In genomic region chr11:124670732-124671131, GRCh38 we compare ENCODE assay signal across 8 cellular contexts. TPM values are rescaled to one million over a fixed set of nuclear protein-coding genes. Genes with fewer than 3 reads are reported as not detected.
A peak's percentile ranks its signal among the peaks of the same experiment; 100 is the strongest.
DNase-seq lines count a peak whose midpoint lies in the region; ATAC-seq and TF ChIP-seq lines count a peak whose summit lies in the region.

No MANE protein-coding gene starts in this region.

- no peak for TF ChIP-seq POLR2A in NB4 (IDR thresholded peaks at IDR 0.05; ENCODE audit: extremely low read depth, insufficient read length)

- POLR2A ChIA-PET in activated CD4-positive, alpha-beta T cell treated with anti-CD3 and anti-CD28 coated beads for 36 hours (lab: Charles Lee) = no interaction called here

- peaks cover 30% of the 10 kb centered on the region for H3K4me1 Mint-ChIP-seq in activated CD4-positive, alpha-beta T cell treated with anti-CD3 and anti-CD28 coated beads for 36 hours
- peaks cover 36% of the 10 kb centered on the region for H3K4me1 Mint-ChIP-seq in activated T-helper 2 cell treated with anti-CD3 and anti-CD28 coated beads, Interferon-gamma antibody, Interleukin-2, Interleukin-4, amounts not matched to agents 10 μg/mL and 5 μg/mL and 100 μg/mL, durations not matched to agents 14 hours and 24 hours and 36 hours (ENCODE audit: low read depth)

- H3K27ac Mint-ChIP-seq in activated CD4-positive, alpha-beta T cell treated with anti-CD3 and anti-CD28 coated beads for 36 hours = no peak overlapping the region
- H3K27ac Mint-ChIP-seq in activated T-helper 2 cell treated with anti-CD3 and anti-CD28 coated beads, Interferon-gamma antibody, Interleukin-2, Interleukin-4, amounts not matched to agents 10 μg/mL and 5 μg/mL and 100 μg/mL, durations not matched to agents 14 hours and 24 hours and 36 hours = no peak overlapping the region

- CTCF ChIA-PET in activated CD4-positive, alpha-beta T cell treated with anti-CD3 and anti-CD28 coated beads for 36 hours (lab: Charles Lee) = interaction anchor here (0.8 to 3.8 kb wide), 21 partner anchors 8 to 712 kb away, joined by 3 to 64 read pairs (median 6); partner anchors contain the start of genes ESAM, MSANTD2, NRGN and ROBO3

- no peak overlapping the region for H3K4me3 Mint-ChIP-seq in activated CD4-positive, alpha-beta T cell treated with anti-CD3 and anti-CD28 coated beads for 36 hours
- no peak overlapping the region for H3K4me3 Mint-ChIP-seq in activated T-helper 2 cell treated with anti-CD3 and anti-CD28 coated beads, Interferon-gamma antibody, Interleukin-2, Interleukin-4, amounts not matched to agents 10 μg/mL and 5 μg/mL and 100 μg/mL, durations not matched to agents 14 hours and 24 hours and 36 hours (ENCODE audit: low read depth)

- no peaks in the 10 kb centered on the region for H3K27me3 Mint-ChIP-seq in activated CD4-positive, alpha-beta T cell treated with anti-CD3 and anti-CD28 coated beads for 36 hours
- H3K27me3 Mint-ChIP-seq in activated T-helper 2 cell treated with anti-CD3 and anti-CD28 coated beads, Interferon-gamma antibody, Interleukin-2, Interleukin-4, amounts not matched to agents 10 μg/mL and 5 μg/mL and 100 μg/mL, durations not matched to agents 14 hours and 24 hours and 36 hours (ENCODE audit: low read depth) = no peaks in the 10 kb centered on the region

- ATAC-seq in activated CD4-positive, alpha-beta T cell treated with anti-CD3 and anti-CD28 coated beads for 36 hours = peak; percentile 15
- ATAC-seq in HG02763 (IDR thresholded peaks at IDR 0.05; ENCODE audit: unreplicated experiment) (no peak), GM21367 (IDR thresholded peaks at IDR 0.05; ENCODE audit: unreplicated experiment) (no peak), HG02973 (IDR thresholded peaks at IDR 0.05; ENCODE audit: unreplicated experiment) (no peak)

- no peak overlapping the region for H3K4me3 ChIP-seq in NB4 (ENCODE audit: low read depth, low read length)

- no peaks in the 10 kb centered on the region for H3K9me3 Mint-ChIP-seq in activated CD4-positive, alpha-beta T cell treated with anti-CD3 and anti-CD28 coated beads for 36 hours (ENCODE audit: low read depth)
- H3K9me3 Mint-ChIP-seq in activated T-helper 2 cell treated with anti-CD3 and anti-CD28 coated beads, Interferon-gamma antibody, Interleukin-2, Interleukin-4, amounts not matched to agents 10 μg/mL and 5 μg/mL and 100 μg/mL, durations not matched to agents 14 hours and 24 hours and 36 hours = no peaks in the 10 kb centered on the region

- no peaks in the 10 kb centered on the region for H3K36me3 Mint-ChIP-seq in activated CD4-positive, alpha-beta T cell treated with anti-CD3 and anti-CD28 coated beads for 36 hours (ENCODE audit: low read depth)
- H3K36me3 Mint-ChIP-seq in activated T-helper 2 cell treated with anti-CD3 and anti-CD28 coated beads, Interferon-gamma antibody, Interleukin-2, Interleukin-4, amounts not matched to agents 10 μg/mL and 5 μg/mL and 100 μg/mL, durations not matched to agents 14 hours and 24 hours and 36 hours (ENCODE audit: low read depth) = no peaks in the 10 kb centered on the region

- peak; percentile 53 for DNase-seq in activated CD4-positive, alpha-beta T cell treated with anti-CD3 and anti-CD28 coated beads for 36 hours
- DNase-seq in activated CD4-positive, alpha-beta T cell treated with anti-CD3 and anti-CD28 coated beads for 1 hour = no peak
- DNase-seq in NB4 (ENCODE audit: low read depth) = peak; percentile 89
- peak; percentile 18 for DNase-seq in activated T-helper 2 cell treated with anti-CD3 and anti-CD28 coated beads, Interferon-gamma antibody, Interleukin-2, Interleukin-4, amounts not matched to agents 10 μg/mL and 5 μg/mL and 100 μg/mL, durations not matched to agents 14 hours and 24 hours and 36 hours (ENCODE audit: low spot score)
- DNase-seq in stimulated activated CD4-positive, alpha-beta T cell treated with anti-CD3 and anti-CD28 coated beads, TNF-alpha, amount 100 ng/mL, for 4 hours (ENCODE audit: low read depth in 3 of 3) = peak in 2 of 3 experiments; percentile 8 to 13

- intact Hi-C loops in activated CD4-positive, alpha-beta T cell treated with anti-CD3 and anti-CD28 coated beads for 36 hours (cut with DNase I, micrococcal nuclease) = loop anchor here (1.0 to 5.0 kb wide), 6 partner anchors 26 to 957 kb away; partner anchors contain the start of genes CCDC15 (in 1 of the 2), CHEK1 (in 1 of the 2), PKNOX2 (in 1 of the 2) and TMEM218 (in 1 of the 2)
- intact Hi-C loops in activated T-helper 2 cell treated with anti-CD3 and anti-CD28 coated beads, Interferon-gamma antibody, Interleukin-2, Interleukin-4, amounts not matched to agents 10 μg/mL and 5 μg/mL and 100 μg/mL, durations not matched to agents 14 hours and 24 hours and 36 hours (cut with micrococcal nuclease) = no loop called here

- TF ChIP-seq CTCF in NB4 (IDR thresholded peaks at IDR 0.05; ENCODE audit: low read depth, low read length) = no peak

RNA-seq across cellular contexts. Expression of gene SIAE, which starts 2.8 kb away (rescaled TPM):
- 10 to 100 TPM in 1 of 2 experiments, 1 to 10 TPM in 1; 9.4 to 12.2 TPM for total RNA-seq in activated CD4-positive, alpha-beta T cell treated with anti-CD3 and anti-CD28 coated beads for 36 hours
- 5.0 and 5.2 TPM in 2 replicates for total RNA-seq in activated T-helper 2 cell treated with anti-CD3 and anti-CD28 coated beads, Interferon-gamma antibody, Interleukin-2, Interleukin-4, amounts not matched to agents 10 μg/mL and 5 μg/mL and 100 μg/mL, durations not matched to agents 14 hours and 24 hours and 36 hours

RNA-seq across cellular contexts. Expression of gene SPA17, which starts 3.0 kb away (rescaled TPM):
- total RNA-seq in activated CD4-positive, alpha-beta T cell treated with anti-CD3 and anti-CD28 coated beads for 36 hours = 1 to 10 TPM; 3.9 to 4.7 TPM
- total RNA-seq in activated T-helper 2 cell treated with anti-CD3 and anti-CD28 coated beads, Interferon-gamma antibody, Interleukin-2, Interleukin-4, amounts not matched to agents 10 μg/mL and 5 μg/mL and 100 μg/mL, durations not matched to agents 14 hours and 24 hours and 36 hours = 2.3 and 2.9 TPM in 2 replicates

RNA-seq across cellular contexts. Expression of gene TBRG1, which starts 48.1 kb away (rescaled TPM):
- 10 to 100 TPM; 29.6 to 40.6 TPM for total RNA-seq in activated CD4-positive, alpha-beta T cell treated with anti-CD3 and anti-CD28 coated beads for 36 hours
- total RNA-seq in activated T-helper 2 cell treated with anti-CD3 and anti-CD28 coated beads, Interferon-gamma antibody, Interleukin-2, Interleukin-4, amounts not matched to agents 10 μg/mL and 5 μg/mL and 100 μg/mL, durations not matched to agents 14 hours and 24 hours and 36 hours = 36.1 and 37.4 TPM in 2 replicates

RNA-seq across cellular contexts. Expression of gene PANX3, which starts 59.5 kb away (rescaled TPM):
- total RNA-seq in activated CD4-positive, alpha-beta T cell treated with anti-CD3 and anti-CD28 coated beads for 36 hours = not detected
- not detected in 2 replicates for total RNA-seq in activated T-helper 2 cell treated with anti-CD3 and anti-CD28 coated beads, Interferon-gamma antibody, Interleukin-2, Interleukin-4, amounts not matched to agents 10 μg/mL and 5 μg/mL and 100 μg/mL, durations not matched to agents 14 hours and 24 hours and 36 hours
